Comparison of ENCODE assay signal across 13 cellular contexts in the genomic region with DNA sequence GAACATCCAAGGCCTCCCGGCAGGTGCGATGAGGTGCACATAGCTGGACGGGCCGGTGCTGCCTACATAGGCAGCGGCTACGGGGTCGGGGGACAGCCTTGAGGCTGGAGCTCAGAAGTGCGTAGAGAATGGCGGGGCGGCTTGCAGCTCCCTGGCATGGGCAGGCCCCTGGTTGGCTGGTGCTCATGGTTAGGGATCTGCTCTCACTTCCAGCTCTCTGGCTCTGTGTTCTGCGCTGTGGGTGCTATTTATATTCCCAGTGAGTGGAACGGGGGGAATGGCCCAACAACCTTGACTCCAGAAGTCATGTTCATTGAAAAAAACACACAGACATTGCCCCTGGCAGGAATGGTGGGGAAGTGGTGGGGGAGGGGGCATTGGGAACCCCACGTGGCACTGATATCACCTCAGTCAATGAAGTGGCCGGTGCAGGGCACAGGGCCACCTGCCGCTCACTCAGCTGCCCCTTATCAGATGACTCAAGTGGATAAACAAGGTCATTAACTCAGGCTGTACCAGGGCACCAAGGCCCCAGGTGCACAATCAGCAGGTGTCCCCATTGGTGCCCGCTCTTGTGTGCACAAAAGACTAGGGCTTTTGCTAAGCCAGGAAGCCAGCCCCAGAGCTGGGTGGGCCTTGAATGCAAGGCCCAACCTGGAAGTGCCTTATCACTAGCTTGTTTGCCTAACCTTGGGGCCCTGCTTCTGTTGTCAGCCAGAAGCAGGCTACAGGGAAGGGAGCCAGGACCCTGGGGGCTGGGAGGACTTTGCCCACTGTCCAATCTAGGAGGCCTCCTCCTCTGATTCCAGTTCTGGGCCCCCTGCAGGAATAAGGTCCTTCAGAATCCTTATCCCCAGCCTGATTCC. TPM values are rescaled to one million over a fixed set of nuclear protein-coding genes. Genes with fewer than 3 reads are reported as not detected.
A peak's percentile ranks its signal among the peaks of the same experiment; 100 is the strongest.
DNase-seq lines count a peak whose midpoint lies in the region; ATAC-seq and TF ChIP-seq lines count a peak whose summit lies in the region.
"Had no signal": no experiment of that assay in that cellular context is flagged by ENCODE, and none has a peak within 500 bp of the region (broad histone marks: within the 10 kb centered on the region; RNA-seq: fewer than 3 reads in every experiment).

Gene NR0B2, minus strand, starts transcription at position 222 of the 866 bp plus-strand sequence. Its CDS starts 35 bp downstream, at position 187.

- H3K4me3 ChIP-seq in lung = peak within 1 kb of the TSS; percentile 34

- no peak within 1 kb of the TSS for H3K27ac Mint-ChIP-seq in WTC11
- no peak within 1 kb of the TSS for H3K27ac Mint-ChIP-seq in immature natural killer cell
- H3K27ac Mint-ChIP-seq: activated CD4-positive, alpha-beta T cell treated with anti-CD3 and anti-CD28 coated beads for 36 hours; activated naive CD4-positive, alpha-beta T cell treated with anti-CD3 and anti-CD28 coated beads, Interleukin-2, amount 50 U/mL, for 24 hours had no signal

- no peak within 1 kb of the TSS for H3K4me3 Mint-ChIP-seq in WTC11
- no peak within 1 kb of the TSS for H3K4me3 Mint-ChIP-seq in immature natural killer cell
- H3K4me3 Mint-ChIP-seq: activated CD4-positive, alpha-beta T cell treated with anti-CD3 and anti-CD28 coated beads for 36 hours; activated naive CD4-positive, alpha-beta T cell treated with anti-CD3 and anti-CD28 coated beads, Interleukin-2, amount 50 U/mL, for 24 hours had no signal

- peaks cover 0 to 8% of the 10 kb centered on the region in 2 donors for H3K4me1 ChIP-seq in lung (ENCODE audit: control insufficient read depth in 2 of 2, insufficient read depth in 2 of 2, low read length in 2 of 2)

- no peaks in the 10 kb centered on the region for H3K27me3 ChIP-seq in lung (ENCODE audit: control insufficient read depth, insufficient read depth)

- no peaks in the 10 kb centered on the region for H3K9me3 ChIP-seq in lung (ENCODE audit: control insufficient read depth in 2 of 2, insufficient read depth in 1 of 2, low read length in 1 of 2)

- ATAC-seq in WTC11 (peak; percentile 26; the same call in 1 of the 2 replicates), lung (ENCODE audit: insufficient read depth, low FRiP score) (peak; percentile 75), HG02678 (IDR thresholded peaks at IDR 0.05; ENCODE audit: unreplicated experiment) (no peak)
- ATAC-seq in stimulated activated naive CD8-positive, alpha-beta T cell treated with anti-CD3 and anti-CD28 coated beads, Interleukin-15, Interleukin-2, amounts not matched to agents 100 U/mL and 50 U/mL, for 24 hours = no peak
- ATAC-seq: activated CD4-positive, alpha-beta T cell treated with anti-CD3 and anti-CD28 coated beads for 36 hours had no signal

- peak; percentile 73 for DNase-seq in DMS 273 (lab: John Stamatoyannopoulos, UW; ENCODE audit: unreplicated experiment)
- peak; percentile 98 for DNase-seq in NCI-H2029 treated with DMSO at 0.1 percent for 48 hours (lab: John Stamatoyannopoulos, UW)
- DNase-seq in WTC11 (ENCODE audit: low spot score) = no peak
- peak; percentile 85 for DNase-seq in lung (ENCODE audit: low spot score)
- DNase-seq in stimulated activated naive CD8-positive, alpha-beta T cell treated with anti-CD3 and anti-CD28 coated beads, Interleukin-15, Interleukin-2, amounts not matched to agents 100 U/mL and 50 U/mL, for 24 hours = no peak
- no peak for DNase-seq in activated CD8-positive, alpha-beta memory T cell treated with anti-CD3 and anti-CD28 coated beads for 24 hours
- no peak for DNase-seq in immature natural killer cell
- DNase-seq: activated CD4-positive, alpha-beta T cell treated with anti-CD3 and anti-CD28 coated beads for 36 hours; effector memory CD4-positive, alpha-beta T cell had no signal

- H3K27me3 Mint-ChIP-seq in WTC11 (ENCODE audit: low read depth) = peaks cover 9% of the 10 kb centered on the region
- H3K27me3 Mint-ChIP-seq in immature natural killer cell (ENCODE audit: low read depth in 3 of 3) = peaks cover 0 to 2% (median 0%) of the 10 kb centered on the region in 3 donors
- H3K27me3 Mint-ChIP-seq: activated CD4-positive, alpha-beta T cell treated with anti-CD3 and anti-CD28 coated beads for 36 hours; activated naive CD4-positive, alpha-beta T cell treated with anti-CD3 and anti-CD28 coated beads, Interleukin-2, amount 50 U/mL, for 24 hours had no signal

- POLR2A ChIA-PET in WTC11 (lab: Charles Lee) = interaction anchor here (0.5 kb wide), 1 partner anchor 796 kb away, joined by 3 read pairs; no protein-coding TSS in a partner anchor

- CTCF ChIA-PET in WTC11 (lab: Charles Lee) = interaction anchor here (0.5 to 2.2 kb wide), 3 partner anchors 14 to 482 kb away, joined by 3 to 6 read pairs (median 4); partner anchors contain the start of genes GPATCH3 and GPN2

- 62 to 81% methylated on average over 16 of the region's 16 CpGs for WGBS in lung, 2 donors

- H3K36me3 Mint-ChIP-seq in WTC11 (no peaks in the 10 kb centered on the region), immature natural killer cell (no peaks in the 10 kb centered on the region)
- H3K36me3 Mint-ChIP-seq: activated naive CD4-positive, alpha-beta T cell treated with anti-CD3 and anti-CD28 coated beads, Interleukin-2, amount 50 U/mL, for 24 hours had no signal

- no peaks in the 10 kb centered on the region for H3K4me1 Mint-ChIP-seq in WTC11
- no peaks in the 10 kb centered on the region for H3K4me1 Mint-ChIP-seq in immature natural killer cell
- H3K4me1 Mint-ChIP-seq: activated CD4-positive, alpha-beta T cell treated with anti-CD3 and anti-CD28 coated beads for 36 hours; activated naive CD4-positive, alpha-beta T cell treated with anti-CD3 and anti-CD28 coated beads, Interleukin-2, amount 50 U/mL, for 24 hours had no signal

- H3K27ac ChIP-seq in lung (ENCODE audit: low read depth in 1 of 2, low read length in 1 of 2) = peak within 1 kb of the TSS; percentile 83 to 86

- H3K9me3 Mint-ChIP-seq in WTC11 (no peaks in the 10 kb centered on the region), immature natural killer cell (no peaks in the 10 kb centered on the region)
- H3K9me3 Mint-ChIP-seq: activated naive CD4-positive, alpha-beta T cell treated with anti-CD3 and anti-CD28 coated beads, Interleukin-2, amount 50 U/mL, for 24 hours had no signal

- no peaks in the 10 kb centered on the region for H3K36me3 ChIP-seq in lung (ENCODE audit: control insufficient read depth in 2 of 2, insufficient read depth in 2 of 2, low read length in 2 of 2)

- TF ChIP-seq CTCF in WTC11 (IDR thresholded peaks at IDR 0.05) = no peak
- no peak for TF ChIP-seq CTCF in lung (IDR thresholded peaks at IDR 0.05; ENCODE audit: control extremely low read depth, extremely low read depth)

TF ChIP-seq in WTC11, 78 proteins besides CTCF, POLR2A, EP300 and RAD21:
- peak; percentile 60; the same call in 1 of the 2 replicates for TF ChIP-seq GABPB1 (CRISPR knock-in tag; IDR thresholded peaks at IDR 0.05)
- TF ChIP-seq ZNF512 (CRISPR knock-in tag; IDR thresholded peaks at IDR 0.05; ENCODE audit: borderline replicate concordance) = no peak

RNA-seq across cellular contexts. Expression of gene NR0B2, which starts in this region (rescaled TPM):
- not detected in 3 replicates for total RNA-seq in WTC11 (2021)
- total RNA-seq in lung = 1 to 10 TPM; 2.1 to 2.3 TPM
- 1 to 10 TPM; 1.6 to 6.0 TPM for polyA plus RNA-seq in lung
- polyA plus RNA-seq in immature natural killer cell = not detected
- total RNA-seq: activated CD4-positive, alpha-beta T cell treated with anti-CD3 and anti-CD28 coated beads for 36 hours; renal cortical epithelial cell had no signal
- polyA plus RNA-seq: BJ had no signal

Comparison
In these comparisons a context has a peak if more than half of its experiments do, and no peak if none do; other contexts are left out.
1. Peak in ATAC-seq in WTC11; RNA of the gene not detected or under 1 TPM.
2. DNase-seq: peak in DMS 273 (single experiment), NCI-H2029 treated with DMSO at 0.1 percent for 48 hours (single experiment) and lung (single experiment); none in WTC11 (single experiment), stimulated activated naive CD8-positive, alpha-beta T cell treated with anti-CD3 and anti-CD28 coated beads, Interleukin-15, Interleukin-2, amounts not matched to agents 100 U/mL and 50 U/mL, for 24 hours (single experiment), activated CD8-positive, alpha-beta memory T cell treated with anti-CD3 and anti-CD28 coated beads for 24 hours (single experiment) and immature natural killer cell (0 of 3).